ENCODE assay signal across 3 cellular contexts in the genomic region with DNA sequence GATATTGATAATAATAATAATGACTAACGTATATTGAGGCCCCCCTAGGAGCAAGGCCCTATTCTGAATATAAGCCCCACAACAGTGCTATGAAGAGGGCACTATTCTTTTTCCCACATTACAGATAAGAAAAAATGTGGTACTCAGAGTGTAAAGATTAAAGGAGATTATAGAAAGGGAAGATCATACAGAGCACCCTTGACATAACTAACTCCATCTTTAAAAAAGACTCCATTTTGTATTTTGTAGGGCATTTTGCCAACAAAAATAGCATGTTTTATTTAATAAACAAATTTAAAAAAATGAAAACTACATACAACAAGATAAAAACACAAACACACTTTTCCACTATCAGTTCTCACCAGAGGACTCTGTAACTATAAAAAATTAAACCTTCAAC.
TF ChIP-seq lines count a peak whose summit lies in the region.

No MANE protein-coding gene starts in this region.

TF ChIP-seq in SK-N-SH treated with all-trans-retinoic acid at 6 μM for 48 hours, 23 proteins besides CTCF, POLR2A, EP300 and RAD21 (continues in another document):
- TF ChIP-seq, protein P1, sequence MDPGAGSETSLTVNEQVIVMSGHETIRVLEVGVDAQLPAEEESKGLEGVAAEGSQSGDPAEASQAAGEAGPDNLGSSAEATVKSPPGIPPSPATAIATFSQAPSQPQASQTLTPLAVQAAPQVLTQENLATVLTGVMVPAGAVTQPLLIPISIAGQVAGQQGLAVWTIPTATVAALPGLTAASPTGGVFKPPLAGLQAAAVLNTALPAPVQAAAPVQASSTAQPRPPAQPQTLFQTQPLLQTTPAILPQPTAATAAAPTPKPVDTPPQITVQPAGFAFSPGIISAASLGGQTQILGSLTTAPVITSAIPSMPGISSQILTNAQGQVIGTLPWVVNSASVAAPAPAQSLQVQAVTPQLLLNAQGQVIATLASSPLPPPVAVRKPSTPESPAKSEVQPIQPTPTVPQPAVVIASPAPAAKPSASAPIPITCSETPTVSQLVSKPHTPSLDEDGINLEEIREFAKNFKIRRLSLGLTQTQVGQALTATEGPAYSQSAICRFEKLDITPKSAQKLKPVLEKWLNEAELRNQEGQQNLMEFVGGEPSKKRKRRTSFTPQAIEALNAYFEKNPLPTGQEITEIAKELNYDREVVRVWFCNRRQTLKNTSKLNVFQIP (CRISPR knock-in tag; IDR thresholded peaks at IDR 0.05; ENCODE audit: borderline replicate concordance, low read depth) = no peak
- TF ChIP-seq TOX (CRISPR knock-in tag; IDR thresholded peaks at IDR 0.05; ENCODE audit: borderline replicate concordance) = no peak
- TF ChIP-seq ZNF565 (CRISPR knock-in tag; conservative IDR thresholded peaks at IDR 0.05; ENCODE audit: low read depth) = no peak
- peak; percentile 36; the same call in 1 of the 2 replicates for TF ChIP-seq ISL1 (CRISPR knock-in tag; IDR thresholded peaks at IDR 0.05)
- TF ChIP-seq, protein P2, sequence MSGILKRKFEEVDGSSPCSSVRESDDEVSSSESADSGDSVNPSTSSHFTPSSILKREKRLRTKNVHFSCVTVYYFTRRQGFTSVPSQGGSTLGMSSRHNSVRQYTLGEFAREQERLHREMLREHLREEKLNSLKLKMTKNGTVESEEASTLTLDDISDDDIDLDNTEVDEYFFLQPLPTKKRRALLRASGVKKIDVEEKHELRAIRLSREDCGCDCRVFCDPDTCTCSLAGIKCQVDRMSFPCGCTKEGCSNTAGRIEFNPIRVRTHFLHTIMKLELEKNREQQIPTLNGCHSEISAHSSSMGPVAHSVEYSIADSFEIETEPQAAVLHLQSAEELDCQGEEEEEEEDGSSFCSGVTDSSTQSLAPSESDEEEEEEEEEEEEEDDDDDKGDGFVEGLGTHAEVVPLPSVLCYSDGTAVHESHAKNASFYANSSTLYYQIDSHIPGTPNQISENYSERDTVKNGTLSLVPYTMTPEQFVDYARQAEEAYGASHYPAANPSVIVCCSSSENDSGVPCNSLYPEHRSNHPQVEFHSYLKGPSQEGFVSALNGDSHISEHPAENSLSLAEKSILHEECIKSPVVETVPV (CRISPR knock-in tag; IDR thresholded peaks at IDR 0.05) = no peak
- TF ChIP-seq, protein P3, sequence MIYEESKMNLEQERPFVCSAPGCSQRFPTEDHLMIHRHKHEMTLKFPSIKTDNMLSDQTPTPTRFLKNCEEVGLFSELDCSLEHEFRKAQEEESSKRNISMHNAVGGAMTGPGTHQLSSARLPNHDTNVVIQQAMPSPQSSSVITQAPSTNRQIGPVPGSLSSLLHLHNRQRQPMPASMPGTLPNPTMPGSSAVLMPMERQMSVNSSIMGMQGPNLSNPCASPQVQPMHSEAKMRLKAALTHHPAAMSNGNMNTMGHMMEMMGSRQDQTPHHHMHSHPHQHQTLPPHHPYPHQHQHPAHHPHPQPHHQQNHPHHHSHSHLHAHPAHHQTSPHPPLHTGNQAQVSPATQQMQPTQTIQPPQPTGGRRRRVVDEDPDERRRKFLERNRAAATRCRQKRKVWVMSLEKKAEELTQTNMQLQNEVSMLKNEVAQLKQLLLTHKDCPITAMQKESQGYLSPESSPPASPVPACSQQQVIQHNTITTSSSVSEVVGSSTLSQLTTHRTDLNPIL (CRISPR knock-in tag; IDR thresholded peaks at IDR 0.05; ENCODE audit: low read depth) = no peak
- no peak for TF ChIP-seq ZFP30 (CRISPR knock-in tag; IDR thresholded peaks at IDR 0.05)
- TF ChIP-seq, protein P4, sequence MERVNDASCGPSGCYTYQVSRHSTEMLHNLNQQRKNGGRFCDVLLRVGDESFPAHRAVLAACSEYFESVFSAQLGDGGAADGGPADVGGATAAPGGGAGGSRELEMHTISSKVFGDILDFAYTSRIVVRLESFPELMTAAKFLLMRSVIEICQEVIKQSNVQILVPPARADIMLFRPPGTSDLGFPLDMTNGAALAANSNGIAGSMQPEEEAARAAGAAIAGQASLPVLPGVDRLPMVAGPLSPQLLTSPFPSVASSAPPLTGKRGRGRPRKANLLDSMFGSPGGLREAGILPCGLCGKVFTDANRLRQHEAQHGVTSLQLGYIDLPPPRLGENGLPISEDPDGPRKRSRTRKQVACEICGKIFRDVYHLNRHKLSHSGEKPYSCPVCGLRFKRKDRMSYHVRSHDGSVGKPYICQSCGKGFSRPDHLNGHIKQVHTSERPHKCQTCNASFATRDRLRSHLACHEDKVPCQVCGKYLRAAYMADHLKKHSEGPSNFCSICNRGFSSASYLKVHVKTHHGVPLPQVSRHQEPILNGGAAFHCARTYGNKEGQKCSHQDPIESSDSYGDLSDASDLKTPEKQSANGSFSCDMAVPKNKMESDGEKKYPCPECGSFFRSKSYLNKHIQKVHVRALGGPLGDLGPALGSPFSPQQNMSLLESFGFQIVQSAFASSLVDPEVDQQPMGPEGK (CRISPR knock-in tag; IDR thresholded peaks at IDR 0.05; ENCODE audit: borderline replicate concordance) = no peak
- TF ChIP-seq BACH2 (CRISPR knock-in tag; IDR thresholded peaks at IDR 0.05; ENCODE audit: borderline replicate concordance) = no peak
- peak; percentile 85; the same call in 1 of the 2 replicates for TF ChIP-seq CSDC2 (CRISPR knock-in tag; IDR thresholded peaks at IDR 0.05)

TF ChIP-seq in SK-N-SH, 30 proteins besides CTCF, POLR2A, EP300 and RAD21:
- no peak for TF ChIP-seq FOXJ3 (CRISPR knock-in tag; IDR thresholded peaks at IDR 0.05)
- no peak for TF ChIP-seq TCF12 (IDR thresholded peaks at IDR 0.05)
- TF ChIP-seq NRF1 (IDR thresholded peaks at IDR 0.05; ENCODE audit: low read depth, low read length) = no peak
- TF ChIP-seq GABPA (IDR thresholded peaks at IDR 0.05; ENCODE audit: low read depth) = no peak
- TF ChIP-seq, protein P5, sequence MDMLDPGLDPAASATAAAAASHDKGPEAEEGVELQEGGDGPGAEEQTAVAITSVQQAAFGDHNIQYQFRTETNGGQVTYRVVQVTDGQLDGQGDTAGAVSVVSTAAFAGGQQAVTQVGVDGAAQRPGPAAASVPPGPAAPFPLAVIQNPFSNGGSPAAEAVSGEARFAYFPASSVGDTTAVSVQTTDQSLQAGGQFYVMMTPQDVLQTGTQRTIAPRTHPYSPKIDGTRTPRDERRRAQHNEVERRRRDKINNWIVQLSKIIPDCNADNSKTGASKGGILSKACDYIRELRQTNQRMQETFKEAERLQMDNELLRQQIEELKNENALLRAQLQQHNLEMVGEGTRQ (IDR thresholded peaks at IDR 0.05; ENCODE audit: borderline replicate concordance, low read depth, low read length) = no peak
- no peak for TF ChIP-seq CHD2 (IDR thresholded peaks at IDR 0.05; ENCODE audit: low read length, partially characterized antibody)
- TF ChIP-seq FOXM1 (IDR thresholded peaks at IDR 0.05; ENCODE audit: low read depth) = no peak
- TF ChIP-seq, protein P6, sequence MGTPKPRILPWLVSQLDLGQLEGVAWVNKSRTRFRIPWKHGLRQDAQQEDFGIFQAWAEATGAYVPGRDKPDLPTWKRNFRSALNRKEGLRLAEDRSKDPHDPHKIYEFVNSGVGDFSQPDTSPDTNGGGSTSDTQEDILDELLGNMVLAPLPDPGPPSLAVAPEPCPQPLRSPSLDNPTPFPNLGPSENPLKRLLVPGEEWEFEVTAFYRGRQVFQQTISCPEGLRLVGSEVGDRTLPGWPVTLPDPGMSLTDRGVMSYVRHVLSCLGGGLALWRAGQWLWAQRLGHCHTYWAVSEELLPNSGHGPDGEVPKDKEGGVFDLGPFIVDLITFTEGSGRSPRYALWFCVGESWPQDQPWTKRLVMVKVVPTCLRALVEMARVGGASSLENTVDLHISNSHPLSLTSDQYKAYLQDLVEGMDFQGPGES (IDR thresholded peaks at IDR 0.05; ENCODE audit: low read depth, low read length) = no peak
- TF ChIP-seq TAF1 (IDR thresholded peaks at IDR 0.05; ENCODE audit: borderline replicate concordance, low read depth, low read length) = no peak
- TF ChIP-seq, protein P7, sequence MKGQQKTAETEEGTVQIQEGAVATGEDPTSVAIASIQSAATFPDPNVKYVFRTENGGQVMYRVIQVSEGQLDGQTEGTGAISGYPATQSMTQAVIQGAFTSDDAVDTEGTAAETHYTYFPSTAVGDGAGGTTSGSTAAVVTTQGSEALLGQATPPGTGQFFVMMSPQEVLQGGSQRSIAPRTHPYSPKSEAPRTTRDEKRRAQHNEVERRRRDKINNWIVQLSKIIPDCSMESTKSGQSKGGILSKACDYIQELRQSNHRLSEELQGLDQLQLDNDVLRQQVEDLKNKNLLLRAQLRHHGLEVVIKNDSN (IDR thresholded peaks at IDR 0.05; ENCODE audit: borderline replicate concordance, low read depth) = no peak
- no peak for TF ChIP-seq GATA2 (CRISPR knock-in tag; IDR thresholded peaks at IDR 0.05)

TF ChIP-seq in GM12878, 131 proteins besides CTCF, POLR2A, EP300 and RAD21:
- TF ChIP-seq, protein P8, sequence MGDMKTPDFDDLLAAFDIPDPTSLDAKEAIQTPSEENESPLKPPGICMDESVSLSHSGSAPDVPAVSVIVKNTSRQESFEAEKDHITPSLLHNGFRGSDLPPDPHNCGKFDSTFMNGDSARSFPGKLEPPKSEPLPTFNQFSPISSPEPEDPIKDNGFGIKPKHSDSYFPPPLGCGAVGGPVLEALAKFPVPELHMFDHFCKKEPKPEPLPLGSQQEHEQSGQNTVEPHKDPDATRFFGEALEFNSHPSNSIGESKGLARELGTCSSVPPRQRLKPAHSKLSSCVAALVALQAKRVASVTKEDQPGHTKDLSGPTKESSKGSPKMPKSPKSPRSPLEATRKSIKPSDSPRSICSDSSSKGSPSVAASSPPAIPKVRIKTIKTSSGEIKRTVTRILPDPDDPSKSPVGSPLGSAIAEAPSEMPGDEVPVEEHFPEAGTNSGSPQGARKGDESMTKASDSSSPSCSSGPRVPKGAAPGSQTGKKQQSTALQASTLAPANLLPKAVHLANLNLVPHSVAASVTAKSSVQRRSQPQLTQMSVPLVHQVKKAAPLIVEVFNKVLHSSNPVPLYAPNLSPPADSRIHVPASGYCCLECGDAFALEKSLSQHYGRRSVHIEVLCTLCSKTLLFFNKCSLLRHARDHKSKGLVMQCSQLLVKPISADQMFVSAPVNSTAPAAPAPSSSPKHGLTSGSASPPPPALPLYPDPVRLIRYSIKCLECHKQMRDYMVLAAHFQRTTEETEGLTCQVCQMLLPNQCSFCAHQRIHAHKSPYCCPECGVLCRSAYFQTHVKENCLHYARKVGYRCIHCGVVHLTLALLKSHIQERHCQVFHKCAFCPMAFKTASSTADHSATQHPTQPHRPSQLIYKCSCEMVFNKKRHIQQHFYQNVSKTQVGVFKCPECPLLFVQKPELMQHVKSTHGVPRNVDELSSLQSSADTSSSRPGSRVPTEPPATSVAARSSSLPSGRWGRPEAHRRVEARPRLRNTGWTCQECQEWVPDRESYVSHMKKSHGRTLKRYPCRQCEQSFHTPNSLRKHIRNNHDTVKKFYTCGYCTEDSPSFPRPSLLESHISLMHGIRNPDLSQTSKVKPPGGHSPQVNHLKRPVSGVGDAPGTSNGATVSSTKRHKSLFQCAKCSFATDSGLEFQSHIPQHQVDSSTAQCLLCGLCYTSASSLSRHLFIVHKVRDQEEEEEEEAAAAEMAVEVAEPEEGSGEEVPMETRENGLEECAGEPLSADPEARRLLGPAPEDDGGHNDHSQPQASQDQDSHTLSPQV (IDR thresholded peaks at IDR 0.05) = peak; percentile 98
- TF ChIP-seq WRNIP1 (IDR thresholded peaks at IDR 0.05; ENCODE audit: borderline replicate concordance, low read depth, low read length) (no peak), YBX1 (IDR thresholded peaks at IDR 0.05) (no peak), ASH2L (IDR thresholded peaks at IDR 0.05; ENCODE audit: borderline replicate concordance, low read depth) (no peak), ZSCAN29 (IDR thresholded peaks at IDR 0.05) (no peak)
- TF ChIP-seq, protein P9, sequence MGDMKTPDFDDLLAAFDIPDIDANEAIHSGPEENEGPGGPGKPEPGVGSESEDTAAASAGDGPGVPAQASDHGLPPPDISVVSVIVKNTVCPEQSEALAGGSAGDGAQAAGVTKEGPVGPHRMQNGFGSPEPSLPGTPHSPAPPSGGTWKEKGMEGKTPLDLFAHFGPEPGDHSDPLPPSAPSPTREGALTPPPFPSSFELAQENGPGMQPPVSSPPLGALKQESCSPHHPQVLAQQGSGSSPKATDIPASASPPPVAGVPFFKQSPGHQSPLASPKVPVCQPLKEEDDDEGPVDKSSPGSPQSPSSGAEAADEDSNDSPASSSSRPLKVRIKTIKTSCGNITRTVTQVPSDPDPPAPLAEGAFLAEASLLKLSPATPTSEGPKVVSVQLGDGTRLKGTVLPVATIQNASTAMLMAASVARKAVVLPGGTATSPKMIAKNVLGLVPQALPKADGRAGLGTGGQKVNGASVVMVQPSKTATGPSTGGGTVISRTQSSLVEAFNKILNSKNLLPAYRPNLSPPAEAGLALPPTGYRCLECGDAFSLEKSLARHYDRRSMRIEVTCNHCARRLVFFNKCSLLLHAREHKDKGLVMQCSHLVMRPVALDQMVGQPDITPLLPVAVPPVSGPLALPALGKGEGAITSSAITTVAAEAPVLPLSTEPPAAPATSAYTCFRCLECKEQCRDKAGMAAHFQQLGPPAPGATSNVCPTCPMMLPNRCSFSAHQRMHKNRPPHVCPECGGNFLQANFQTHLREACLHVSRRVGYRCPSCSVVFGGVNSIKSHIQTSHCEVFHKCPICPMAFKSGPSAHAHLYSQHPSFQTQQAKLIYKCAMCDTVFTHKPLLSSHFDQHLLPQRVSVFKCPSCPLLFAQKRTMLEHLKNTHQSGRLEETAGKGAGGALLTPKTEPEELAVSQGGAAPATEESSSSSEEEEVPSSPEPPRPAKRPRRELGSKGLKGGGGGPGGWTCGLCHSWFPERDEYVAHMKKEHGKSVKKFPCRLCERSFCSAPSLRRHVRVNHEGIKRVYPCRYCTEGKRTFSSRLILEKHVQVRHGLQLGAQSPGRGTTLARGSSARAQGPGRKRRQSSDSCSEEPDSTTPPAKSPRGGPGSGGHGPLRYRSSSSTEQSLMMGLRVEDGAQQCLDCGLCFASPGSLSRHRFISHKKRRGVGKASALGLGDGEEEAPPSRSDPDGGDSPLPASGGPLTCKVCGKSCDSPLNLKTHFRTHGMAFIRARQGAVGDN (IDR thresholded peaks at IDR 0.05) = peak; percentile 91
- TF ChIP-seq, protein P10, sequence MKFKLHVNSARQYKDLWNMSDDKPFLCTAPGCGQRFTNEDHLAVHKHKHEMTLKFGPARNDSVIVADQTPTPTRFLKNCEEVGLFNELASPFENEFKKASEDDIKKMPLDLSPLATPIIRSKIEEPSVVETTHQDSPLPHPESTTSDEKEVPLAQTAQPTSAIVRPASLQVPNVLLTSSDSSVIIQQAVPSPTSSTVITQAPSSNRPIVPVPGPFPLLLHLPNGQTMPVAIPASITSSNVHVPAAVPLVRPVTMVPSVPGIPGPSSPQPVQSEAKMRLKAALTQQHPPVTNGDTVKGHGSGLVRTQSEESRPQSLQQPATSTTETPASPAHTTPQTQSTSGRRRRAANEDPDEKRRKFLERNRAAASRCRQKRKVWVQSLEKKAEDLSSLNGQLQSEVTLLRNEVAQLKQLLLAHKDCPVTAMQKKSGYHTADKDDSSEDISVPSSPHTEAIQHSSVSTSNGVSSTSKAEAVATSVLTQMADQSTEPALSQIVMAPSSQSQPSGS (IDR thresholded peaks at IDR 0.05; ENCODE audit: low read length) = no peak
